ENCODE assay signal across 26 cellular contexts in genomic region chr3:40566699-40567098, GRCh38. TPM values are rescaled to one million over a fixed set of nuclear protein-coding genes. Genes with fewer than 3 reads are reported as not detected.
A peak's percentile ranks its signal among the peaks of the same experiment; 100 is the strongest.
DNase-seq lines count a peak whose midpoint lies in the region; ATAC-seq and TF ChIP-seq lines count a peak whose summit lies in the region.
"Had no signal": no experiment of that assay in that cellular context is flagged by ENCODE, and none has a peak within 500 bp of the region (broad histone marks: within the 10 kb centered on the region; RNA-seq: fewer than 3 reads in every experiment).

No MANE protein-coding gene starts in this region.

- H3K27me3 Mint-ChIP-seq in WTC11 (ENCODE audit: low read depth) (peaks cover 8% of the 10 kb centered on the region), neural progenitor cell (ENCODE audit: insufficient read depth, low read depth) (peaks cover 2% of the 10 kb centered on the region)
- H3K27me3 Mint-ChIP-seq: IgD-negative memory B cell had no signal

- no peaks in the 10 kb centered on the region for H3F3A ChIP-seq in neural progenitor cell (ENCODE audit: low read depth)

- CTCF ChIA-PET in WTC11 (lab: Charles Lee), result no interaction called here

- H3K4me3 Mint-ChIP-seq in WTC11, result no peak overlapping the region
- no peak overlapping the region for H3K4me3 Mint-ChIP-seq in neural progenitor cell
- H3K4me3 Mint-ChIP-seq: CD4-positive, alpha-beta memory T cell; HFFc6; IgD-negative memory B cell had no signal

- H3K79me2 ChIP-seq in neural progenitor cell (ENCODE audit: low read depth), result no peaks in the 10 kb centered on the region

- DNase-seq in WTC11 (ENCODE audit: low spot score) (no peak), left kidney (ENCODE audit: low read depth, low spot score) (peak; percentile 81), neural progenitor cell (ENCODE audit: low spot score) (no peak), EL (no peak)
- DNase-seq in activated effector memory CD4-positive, alpha-beta T cell treated with anti-CD3 and anti-CD28 coated beads, Interleukin-2, amount 50 U/mL, for 16 hours, result no peak
- DNase-seq: AML-193; CD4-positive, alpha-beta memory T cell; COR-L47; GDM1; HFFc6; NCI-H1048; NCI-H1417; NCI-H1694; NCI-H2029 treated with DMSO at 0.1 percent for 48 hours; NCI-H2227 treated with DMSO at 0.1 percent for 48 hours; NCI-H526 treated with DMSO at 0.1 percent for 48 hours; Peyer's patch; SIG-M5 had no signal

- no peak overlapping the region for H3K4me3 ChIP-seq in neural progenitor cell
- H3K4me3 ChIP-seq: A549; BLaER1 treated with 17β-estradiol and CSF1 and Interleukin-3, amounts not matched to agents 10 nM and 100 nM; HAP-1; Peyer's patch; SK-N-MC had no signal

- no peak overlapping the region for H2AFZ ChIP-seq in neural progenitor cell (replicated peaks)

- H3K9me3 ChIP-seq in neural progenitor cell (ENCODE audit: low read depth), result no peaks in the 10 kb centered on the region
- H3K9me3 ChIP-seq: HAP-1, Peyer's patch had no signal

- TF ChIP-seq CTCF in WTC11 (IDR thresholded peaks at IDR 0.05), result no peak
- TF ChIP-seq CTCF in neural progenitor cell (IDR thresholded peaks at IDR 0.05), result no peak

- H3K9ac ChIP-seq in neural progenitor cell, result no peak overlapping the region
- H3K9ac ChIP-seq: BLaER1 treated with 17β-estradiol and CSF1 and Interleukin-3, amounts not matched to agents 10 nM and 100 nM had no signal

- no peak overlapping the region for H3K4me2 ChIP-seq in neural progenitor cell
- H3K4me2 ChIP-seq: A549; BLaER1 treated with 17β-estradiol and CSF1 and Interleukin-3, amounts not matched to agents 10 nM and 100 nM had no signal

- peak; percentile 49 for ATAC-seq in GM19395 (IDR thresholded peaks at IDR 0.05; ENCODE audit: unreplicated experiment)
- peak; percentile 63 for ATAC-seq in HG03025 (IDR thresholded peaks at IDR 0.05; ENCODE audit: low FRiP score, unreplicated experiment)
- no peak for ATAC-seq in WTC11
- ATAC-seq in HG02610 (IDR thresholded peaks at IDR 0.05; ENCODE audit: unreplicated experiment), result no peak
- ATAC-seq: A549 had no signal

- peaks cover 39% of the 10 kb centered on the region for H3K36me3 Mint-ChIP-seq in WTC11
- peaks cover 3% of the 10 kb centered on the region for H3K36me3 Mint-ChIP-seq in neural progenitor cell
- H3K36me3 Mint-ChIP-seq: CD4-positive, alpha-beta memory T cell had no signal

- H3K36me3 ChIP-seq in neural progenitor cell, result no peaks in the 10 kb centered on the region
- H3K36me3 ChIP-seq: BLaER1 treated with 17β-estradiol and CSF1 and Interleukin-3, amounts not matched to agents 10 nM and 100 nM; HAP-1; Peyer's patch had no signal

- H3K4me1 ChIP-seq in neural progenitor cell, result no peaks in the 10 kb centered on the region
- H3K4me1 ChIP-seq: A549; BLaER1 treated with 17β-estradiol and CSF1 and Interleukin-3, amounts not matched to agents 10 nM and 100 nM; HAP-1; Peyer's patch had no signal

- no peak overlapping the region for H3K27ac ChIP-seq in neural progenitor cell
- H3K27ac ChIP-seq: A549; BLaER1 treated with 17β-estradiol and CSF1 and Interleukin-3, amounts not matched to agents 10 nM and 100 nM; Peyer's patch; SK-N-MC had no signal

- peaks cover 59% of the 10 kb centered on the region for H3K9me3 Mint-ChIP-seq in WTC11
- peaks cover 10% of the 10 kb centered on the region for H3K9me3 Mint-ChIP-seq in neural progenitor cell
- H3K9me3 Mint-ChIP-seq: CD4-positive, alpha-beta memory T cell; HFFc6 had no signal

- no peaks in the 10 kb centered on the region for H4K20me1 ChIP-seq in neural progenitor cell (ENCODE audit: low read depth)
- H4K20me1 ChIP-seq: BLaER1 treated with 17β-estradiol and CSF1 and Interleukin-3, amounts not matched to agents 10 nM and 100 nM had no signal

- POLR2A ChIA-PET in WTC11 (lab: Charles Lee), result no interaction called here

- H3K27me3 ChIP-seq in neural progenitor cell, result no peaks in the 10 kb centered on the region
- H3K27me3 ChIP-seq: BLaER1 treated with 17β-estradiol and CSF1 and Interleukin-3, amounts not matched to agents 10 nM and 100 nM; Peyer's patch had no signal

- peak overlapping the region; percentile 37; the same call in 1 of the 2 replicates for H3K27ac Mint-ChIP-seq in WTC11
- H3K27ac Mint-ChIP-seq in neural progenitor cell, result no peak overlapping the region
- H3K27ac Mint-ChIP-seq: CD4-positive, alpha-beta memory T cell; HFFc6; IgD-negative memory B cell had no signal

- peaks cover 23% of the 10 kb centered on the region for H3K4me1 Mint-ChIP-seq in WTC11
- H3K4me1 Mint-ChIP-seq in neural progenitor cell, result no peaks in the 10 kb centered on the region
- H3K4me1 Mint-ChIP-seq: CD4-positive, alpha-beta memory T cell; IgD-negative memory B cell had no signal

TF ChIP-seq in WTC11, 78 proteins besides CTCF, POLR2A, EP300 and RAD21:
- no peak for TF ChIP-seq FOXP1 (CRISPR knock-in tag; IDR thresholded peaks at IDR 0.05; ENCODE audit: borderline replicate concordance)
- no peak for TF ChIP-seq ETV6 (CRISPR knock-in tag; IDR thresholded peaks at IDR 0.05)
- no peak for TF ChIP-seq JUN (CRISPR knock-in tag; IDR thresholded peaks at IDR 0.05)
- no peak for TF ChIP-seq ATF1 (CRISPR knock-in tag; IDR thresholded peaks at IDR 0.05)
- TF ChIP-seq E2F5 (CRISPR knock-in tag; IDR thresholded peaks at IDR 0.05), result no peak
- no peak for TF ChIP-seq ESRRA (CRISPR knock-in tag; IDR thresholded peaks at IDR 0.05; ENCODE audit: borderline replicate concordance)
- TF ChIP-seq, protein P1, sequence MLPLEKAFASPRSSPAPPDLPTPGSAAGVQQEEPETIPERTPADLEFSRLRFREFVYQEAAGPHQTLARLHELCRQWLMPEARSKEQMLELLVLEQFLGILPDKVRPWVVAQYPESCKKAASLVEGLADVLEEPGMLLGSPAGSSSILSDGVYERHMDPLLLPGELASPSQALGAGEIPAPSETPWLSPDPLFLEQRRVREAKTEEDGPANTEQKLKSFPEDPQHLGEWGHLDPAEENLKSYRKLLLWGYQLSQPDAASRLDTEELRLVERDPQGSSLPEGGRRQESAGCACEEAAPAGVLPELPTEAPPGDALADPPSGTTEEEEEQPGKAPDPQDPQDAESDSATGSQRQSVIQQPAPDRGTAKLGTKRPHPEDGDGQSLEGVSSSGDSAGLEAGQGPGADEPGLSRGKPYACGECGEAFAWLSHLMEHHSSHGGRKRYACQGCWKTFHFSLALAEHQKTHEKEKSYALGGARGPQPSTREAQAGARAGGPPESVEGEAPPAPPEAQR (CRISPR knock-in tag; IDR thresholded peaks at IDR 0.05), result no peak
- TF ChIP-seq ZNF232 (CRISPR knock-in tag; IDR thresholded peaks at IDR 0.05), result no peak

RNA-seq across cellular contexts. Expression of gene ZNF621, which starts 41.9 kb away (rescaled TPM):
- 17.7 to 20.5 TPM (median 20.0 TPM) in 3 replicates for total RNA-seq in WTC11 (2021)
- total RNA-seq in neural progenitor cell (ENCODE audit: low replicate concordance), result 14.3 and 24.8 TPM in 2 replicates

Comparison
In these comparisons a context has a peak if more than half of its experiments do, and no peak if none do; other contexts are left out.
1. ATAC-seq: peak in GM19395 (single experiment) and HG03025 (single experiment); none in WTC11 (single experiment) and HG02610 (single experiment).